Comparison of ENCODE assay signal across 8 cellular contexts in genomic region chr18:31424383-31424988, GRCh38. TPM values are rescaled to one million over a fixed set of nuclear protein-coding genes. Genes with fewer than 3 reads are reported as not detected.
DNase-seq lines count a peak whose midpoint lies in the region; ATAC-seq and TF ChIP-seq lines count a peak whose summit lies in the region.

No MANE protein-coding gene starts in this region.

- no peaks in the 10 kb centered on the region for H3K4me1 ChIP-seq in Loucy (ENCODE audit: insufficient read depth, low read length, poor library complexity, severe bottlenecking)

- in situ Hi-C loops in brain microvascular endothelial cell (cut with HindIII; ENCODE audit: low pct_ligation_motif_present, low sequenced_read_pairs), result no loop called here

- H3K27me3 Mint-ChIP-seq in neural crest cell (ENCODE audit: low read depth), result no peaks in the 10 kb centered on the region

- TF ChIP-seq CTCF in Loucy (conservative IDR thresholded peaks at IDR 0.05; ENCODE audit: low read length) (peak; percentile 95), brain microvascular endothelial cell (IDR thresholded peaks at IDR 0.05; ENCODE audit: low read depth, low read length, missing control alignments) (peak; percentile 86), neural crest cell (conservative IDR thresholded peaks at IDR 0.05) (peak; percentile 88)

- H3K36me3 ChIP-seq in Loucy (ENCODE audit: insufficient read depth, low read length) (no peaks in the 10 kb centered on the region), brain microvascular endothelial cell (replicated peaks) (no peaks in the 10 kb centered on the region)

- H4K20me1 ChIP-seq in Loucy (ENCODE audit: insufficient read depth, low read length, poor library complexity, severe bottlenecking), result no peaks in the 10 kb centered on the region

- no peak overlapping the region for H3K27ac ChIP-seq in brain microvascular endothelial cell

- no peaks in the 10 kb centered on the region for H3K9me2 ChIP-seq in Loucy (replicated peaks; ENCODE audit: low read depth, low read length)

- no peaks in the 10 kb centered on the region for H3K9me3 Mint-ChIP-seq in neural crest cell

- peak; percentile 92 for ATAC-seq in GM21529 (IDR thresholded peaks at IDR 0.05; ENCODE audit: unreplicated experiment)

- no peak overlapping the region for H3K4me3 ChIP-seq in Loucy (ENCODE audit: low read length, poor library complexity, severe bottlenecking)
- no peak overlapping the region for H3K4me3 ChIP-seq in brain microvascular endothelial cell (ENCODE audit: low read depth, low read length)

- H3K9me3 ChIP-seq in Loucy (ENCODE audit: insufficient read depth, low read depth, low read length), result no peaks in the 10 kb centered on the region

- peak; percentile 61 for DNase-seq in DMS 273 (lab: John Stamatoyannopoulos, UW; ENCODE audit: unreplicated experiment)
- no peak for DNase-seq in DMS 273 treated with DMSO at 0.1 percent for 48 hours (lab: John Stamatoyannopoulos, UW)
- peak; percentile 48 for DNase-seq in brain microvascular endothelial cell
- DNase-seq in neural crest cell (ENCODE audit: low read depth, low spot score), result peak; percentile 41
- no peak for DNase-seq in stimulated activated CD4-positive, alpha-beta T cell treated with anti-CD3 and anti-CD28 coated beads, Interleukin-4, amount 100 ng/mL, for 4 hours
- DNase-seq in AG08396 (ENCODE audit: low spot score), result no peak

- H3K9ac ChIP-seq in Loucy (ENCODE audit: low read depth, low read length, poor library complexity, severe bottlenecking), result no peak overlapping the region

- H3F3A ChIP-seq in Loucy (ENCODE audit: low read depth), result no peaks in the 10 kb centered on the region

- no peak overlapping the region for H3K27ac Mint-ChIP-seq in neural crest cell (ENCODE audit: unreplicated experiment)

- no peak overlapping the region for H2AFZ ChIP-seq in Loucy (ENCODE audit: low read length)

- no peak overlapping the region for H3K4me3 Mint-ChIP-seq in neural crest cell

- no peaks in the 10 kb centered on the region for H3K27me3 ChIP-seq in Loucy (ENCODE audit: insufficient read depth, low read length, poor library complexity, severe bottlenecking)
- H3K27me3 ChIP-seq in brain microvascular endothelial cell (replicated peaks), result no peaks in the 10 kb centered on the region

- no peaks in the 10 kb centered on the region for H3K79me2 ChIP-seq in Loucy (ENCODE audit: insufficient read depth, low read length)

- H3K4me1 Mint-ChIP-seq in neural crest cell, result no peaks in the 10 kb centered on the region

- no peak overlapping the region for H3K4me2 ChIP-seq in Loucy (ENCODE audit: low read depth, low read length, poor library complexity, severe bottlenecking)

- no peaks in the 10 kb centered on the region for H3K36me3 Mint-ChIP-seq in neural crest cell (ENCODE audit: low read depth)

RNA-seq across cellular contexts. Expression of gene DSG3, which starts 23.1 kb away (rescaled TPM):
- not detected in 2 replicates for total RNA-seq in neural crest cell

RNA-seq across cellular contexts. Expression of gene DSG4, which starts 47.9 kb away (rescaled TPM):
- total RNA-seq in neural crest cell, result not detected in 2 replicates

Comparison
In these comparisons a context has a peak if more than half of its experiments do, and no peak if none do; other contexts are left out.
1. DNase-seq: peak in DMS 273 (single experiment), brain microvascular endothelial cell (single experiment) and neural crest cell (single experiment); none in DMS 273 treated with DMSO at 0.1 percent for 48 hours (single experiment), stimulated activated CD4-positive, alpha-beta T cell treated with anti-CD3 and anti-CD28 coated beads, Interleukin-4, amount 100 ng/mL, for 4 hours (0 of 2) and AG08396 (single experiment).
2. Peak in every context shown above with its lines, with median percentiles within 50 percentile points of each other: CTCF ChIP-seq.